In genomic region chr10:80200687-80201086, GRCh38 we compare ENCODE assay signal across 10 cellular contexts. TPM values are rescaled to one million over a fixed set of nuclear protein-coding genes. Genes with fewer than 3 reads are reported as not detected.
A peak's percentile ranks its signal among the peaks of the same experiment; 100 is the strongest.
DNase-seq lines count a peak whose midpoint lies in the region; ATAC-seq lines count a peak whose summit lies in the region.
"Had no signal": no experiment of that assay in that cellular context is flagged by ENCODE, and none has a peak within 500 bp of the region (broad histone marks: within the 10 kb centered on the region; RNA-seq: fewer than 3 reads in every experiment).

No MANE protein-coding gene starts in this region.

- no peaks in the 10 kb centered on the region for H3K27me3 Mint-ChIP-seq in activated CD8-positive, alpha-beta T cell treated with anti-CD3 and anti-CD28 coated beads, Interleukin-2, amount 10 ng/mL, durations not matched to agents 7 days and 5 days (ENCODE audit: low read depth)
- peaks cover 3 to 22% (median 6%) of the 10 kb centered on the region in 3 donors for H3K27me3 Mint-ChIP-seq in immature natural killer cell (ENCODE audit: low read depth in 3 of 3)
- H3K27me3 Mint-ChIP-seq in stimulated activated naive B cell treated with anti-CD40 and anti-IgM and Interleukin-4, amounts not matched to agents 10 μg/mL and 1 μg/mL and 100 μg/mL, for 72 hours: no peaks in the 10 kb centered on the region

- POLR2A ChIA-PET in activated CD8-positive, alpha-beta T cell treated with anti-CD3 and anti-CD28 coated beads, Interleukin-2, amount 10 ng/mL, durations not matched to agents 7 days and 5 days (lab: Charles Lee): interaction anchor here (1.2 kb wide), 1 partner anchor 33 kb away, joined by 3 read pairs; no protein-coding TSS in a partner anchor

- no peak overlapping the region for H3K4me3 Mint-ChIP-seq in activated CD8-positive, alpha-beta T cell treated with anti-CD3 and anti-CD28 coated beads, Interleukin-2, amount 10 ng/mL, durations not matched to agents 7 days and 5 days
- H3K4me3 Mint-ChIP-seq in immature natural killer cell: no peak overlapping the region
- peak overlapping the region; percentile 98 for H3K4me3 Mint-ChIP-seq in stimulated activated naive B cell treated with anti-CD40 and anti-IgM and Interleukin-4, amounts not matched to agents 10 μg/mL and 1 μg/mL and 100 μg/mL, for 72 hours

- H3K27ac Mint-ChIP-seq in activated CD8-positive, alpha-beta T cell treated with anti-CD3 and anti-CD28 coated beads, Interleukin-2, amount 10 ng/mL, durations not matched to agents 7 days and 5 days: peak overlapping the region; percentile 21
- peak overlapping the region in 5 of 6 donors; percentile 46 to 86 (median 82) for H3K27ac Mint-ChIP-seq in immature natural killer cell
- peak overlapping the region; percentile 90 for H3K27ac Mint-ChIP-seq in stimulated activated naive B cell treated with anti-CD40 and anti-IgM and Interleukin-4, amounts not matched to agents 10 μg/mL and 1 μg/mL and 100 μg/mL, for 72 hours

- intact Hi-C loops in head of caudate nucleus (cut with DNase I): loop anchor here (10.0 kb wide), 1 partner anchor 46 kb away; no protein-coding TSS in a partner anchor

- no peak for ATAC-seq in activated CD8-positive, alpha-beta T cell treated with anti-CD3 and anti-CD28 coated beads, Interleukin-2, amount 10 ng/mL, durations not matched to agents 7 days and 5 days
- ATAC-seq in stimulated activated naive B cell treated with anti-CD40 and anti-IgM and Interleukin-4, amounts not matched to agents 10 μg/mL and 1 μg/mL and 100 μg/mL, for 72 hours (replicated peaks): no peak
- ATAC-seq in HG02610 (IDR thresholded peaks at IDR 0.05; ENCODE audit: unreplicated experiment) (no peak), GM18520 (IDR thresholded peaks at IDR 0.05; ENCODE audit: unreplicated experiment) (no peak)

- CTCF ChIA-PET in activated CD8-positive, alpha-beta T cell treated with anti-CD3 and anti-CD28 coated beads, Interleukin-2, amount 10 ng/mL, durations not matched to agents 7 days and 5 days (lab: Charles Lee): interaction anchor here (1.4 to 4.0 kb wide), 3 partner anchors 12 to 16 kb away, joined by 4 to 44 read pairs (median 8); no protein-coding TSS in a partner anchor

- DNase-seq in NCI-H345 (lab: John Stamatoyannopoulos, UW): peak; percentile 20
- DNase-seq in NCI-H345 treated with DMSO at 0.1 percent for 48 hours (lab: John Stamatoyannopoulos, UW; ENCODE audit: unreplicated experiment): no peak
- DNase-seq in activated CD8-positive, alpha-beta T cell treated with anti-CD3 and anti-CD28 coated beads, Interleukin-2, amount 10 ng/mL, durations not matched to agents 7 days and 5 days: no peak
- DNase-seq in immature natural killer cell: no peak
- DNase-seq in stimulated activated naive B cell treated with anti-CD40 and anti-IgM and Interleukin-4, amounts not matched to agents 10 μg/mL and 1 μg/mL and 100 μg/mL, for 72 hours: no peak
- no peak for DNase-seq in head of caudate nucleus
- DNase-seq: activated CD4-positive, alpha-beta T cell treated with anti-CD3 and anti-CD28 coated beads for 4 hours; NCI-H1417 had no signal

- H3K9me3 Mint-ChIP-seq in activated CD8-positive, alpha-beta T cell treated with anti-CD3 and anti-CD28 coated beads, Interleukin-2, amount 10 ng/mL, durations not matched to agents 7 days and 5 days (ENCODE audit: insufficient read depth): no peaks in the 10 kb centered on the region
- no peaks in the 10 kb centered on the region for H3K9me3 Mint-ChIP-seq in immature natural killer cell
- peaks cover 4 to 5% of the 10 kb centered on the region in 2 donors for H3K9me3 Mint-ChIP-seq in stimulated activated naive B cell treated with anti-CD40 and anti-IgM and Interleukin-4, amounts not matched to agents 10 μg/mL and 1 μg/mL and 100 μg/mL, for 72 hours

- H3K4me1 Mint-ChIP-seq in activated CD8-positive, alpha-beta T cell treated with anti-CD3 and anti-CD28 coated beads, Interleukin-2, amount 10 ng/mL, durations not matched to agents 7 days and 5 days (ENCODE audit: low read depth): peaks cover 84% of the 10 kb centered on the region
- peaks cover 82 to 87% of the 10 kb centered on the region in 2 donors for H3K4me1 Mint-ChIP-seq in immature natural killer cell
- peaks cover 65 to 83% of the 10 kb centered on the region in 2 donors for H3K4me1 Mint-ChIP-seq in stimulated activated naive B cell treated with anti-CD40 and anti-IgM and Interleukin-4, amounts not matched to agents 10 μg/mL and 1 μg/mL and 100 μg/mL, for 72 hours

- peaks cover 36% of the 10 kb centered on the region for H3K36me3 Mint-ChIP-seq in activated CD8-positive, alpha-beta T cell treated with anti-CD3 and anti-CD28 coated beads, Interleukin-2, amount 10 ng/mL, durations not matched to agents 7 days and 5 days (ENCODE audit: low read depth)
- peaks cover 4 to 6% (median 4%) of the 10 kb centered on the region in 3 donors for H3K36me3 Mint-ChIP-seq in immature natural killer cell
- H3K36me3 Mint-ChIP-seq in stimulated activated naive B cell treated with anti-CD40 and anti-IgM and Interleukin-4, amounts not matched to agents 10 μg/mL and 1 μg/mL and 100 μg/mL, for 72 hours: peaks cover 34 to 40% of the 10 kb centered on the region in 2 donors

RNA-seq across cellular contexts. Expression of gene ANXA11, which starts 4.7 kb away (rescaled TPM):
- 100 to 1,000 TPM; 249 to 277 TPM for total RNA-seq in activated CD8-positive, alpha-beta T cell treated with anti-CD3 and anti-CD28 coated beads, Interleukin-2, amount 10 ng/mL, durations not matched to agents 7 days and 5 days
- polyA plus RNA-seq in immature natural killer cell: 100 to 1,000 TPM; 136 to 270 (median 181) TPM

Comparison
In these comparisons a context has a peak if more than half of its experiments do, and no peak if none do; other contexts are left out.
1. H3K27ac Mint-ChIP-seq: peak in every context shown above with its lines; median percentile 90 in stimulated activated naive B cell treated with anti-CD40 and anti-IgM and Interleukin-4, amounts not matched to agents 10 μg/mL and 1 μg/mL and 100 μg/mL, for 72 hours; 82 in immature natural killer cell; 21 in activated CD8-positive, alpha-beta T cell treated with anti-CD3 and anti-CD28 coated beads, Interleukin-2, amount 10 ng/mL, durations not matched to agents 7 days and 5 days.
2. H3K4me3 Mint-ChIP-seq: peak in stimulated activated naive B cell treated with anti-CD40 and anti-IgM and Interleukin-4, amounts not matched to agents 10 μg/mL and 1 μg/mL and 100 μg/mL, for 72 hours (2 of 2); none in activated CD8-positive, alpha-beta T cell treated with anti-CD3 and anti-CD28 coated beads, Interleukin-2, amount 10 ng/mL, durations not matched to agents 7 days and 5 days (single experiment) and immature natural killer cell (0 of 5).